23 cellular contexts compared by ENCODE assay signal in genomic region chr1:56125316-56125715, GRCh38.
A peak's percentile ranks its signal among the peaks of the same experiment; 100 is the strongest.
DNase-seq lines count a peak whose midpoint lies in the region; ATAC-seq and TF ChIP-seq lines count a peak whose summit lies in the region.
"Had no signal": no experiment of that assay in that cellular context is flagged by ENCODE, and none has a peak within 500 bp of the region (broad histone marks: within the 10 kb centered on the region; RNA-seq: fewer than 3 reads in every experiment).

No MANE protein-coding gene starts in this region.

- H2BK120ac ChIP-seq in IMR-90 (ENCODE audit: low read depth, low read length): no peak overlapping the region

- H2AK9ac ChIP-seq in IMR-90 (replicated peaks; ENCODE audit: low read depth, low read length, poor library complexity): peak overlapping the region; percentile 7

- no peak for TF ChIP-seq POLR2A in IMR-90 (IDR thresholded peaks at IDR 0.05; ENCODE audit: low read depth, low read length)
- no peak for TF ChIP-seq POLR2A in sigmoid colon (IDR thresholded peaks at IDR 0.05)

- H3K27me3 Mint-ChIP-seq in Calu3 (ENCODE audit: unreplicated experiment): no peaks in the 10 kb centered on the region
- no peaks in the 10 kb centered on the region for H3K27me3 Mint-ChIP-seq in activated T-helper 2 cell treated with anti-CD3 and anti-CD28 coated beads, Interferon-gamma antibody, Interleukin-2, Interleukin-4, amounts not matched to agents 10 μg/mL and 5 μg/mL and 100 μg/mL, durations not matched to agents 14 hours and 24 hours and 36 hours (ENCODE audit: low read depth)

- H3K27me3 ChIP-seq in IMR-90 (ENCODE audit: control insufficient read depth, insufficient read depth, low read length) (no peaks in the 10 kb centered on the region), WERI-Rb-1 (ENCODE audit: insufficient read depth, low read depth, severe bottlenecking) (no peaks in the 10 kb centered on the region), foreskin keratinocyte (peaks cover 3% of the 10 kb centered on the region), sigmoid colon (no peaks in the 10 kb centered on the region)

- no peak for TF ChIP-seq RAD21 in IMR-90 (IDR thresholded peaks at IDR 0.05; ENCODE audit: low read length)

- no peak overlapping the region for H2AK5ac ChIP-seq in IMR-90 (ENCODE audit: low read depth, low read length)

- intact Hi-C loops in Calu3 (cut with micrococcal nuclease; ENCODE audit: unreplicated experiment) (no loop called here), IMR-90 (cut with micrococcal nuclease) (no loop called here), sigmoid colon (cut with DNase I) (no loop called here)
- intact Hi-C loops in activated T-helper 2 cell treated with anti-CD3 and anti-CD28 coated beads, Interferon-gamma antibody, Interleukin-2, Interleukin-4, amounts not matched to agents 10 μg/mL and 5 μg/mL and 100 μg/mL, durations not matched to agents 14 hours and 24 hours and 36 hours (cut with micrococcal nuclease): no loop called here

- no peak overlapping the region for H3K23ac ChIP-seq in IMR-90 (ENCODE audit: low read depth, low read length)

- H3K79me1 ChIP-seq in IMR-90 (ENCODE audit: low read depth in 1 of 2, low read length in 2 of 2): no peaks in the 10 kb centered on the region

- 100% methylated on average over 3 of the region's 3 CpGs; no CpG with 5 or more reads in 1 of the 2 experiments for WGBS in IMR-90 (ENCODE audit: extremely low coverage in 2 of 2, insufficient read length in 1 of 2), 2 experiments
- whole genome bisulfite sequencing in sigmoid colon, 2 donors: 91 to 95% methylated on average over 3 of the region's 3 CpGs

- peaks cover 16% of the 10 kb centered on the region for H3K9me3 Mint-ChIP-seq in Calu3 (ENCODE audit: low read depth, unreplicated experiment)
- peaks cover 7% of the 10 kb centered on the region for H3K9me3 Mint-ChIP-seq in activated T-helper 2 cell treated with anti-CD3 and anti-CD28 coated beads, Interferon-gamma antibody, Interleukin-2, Interleukin-4, amounts not matched to agents 10 μg/mL and 5 μg/mL and 100 μg/mL, durations not matched to agents 14 hours and 24 hours and 36 hours

- ATAC-seq in IMR-90 (ENCODE audit: low read depth) (no peak), foreskin keratinocyte (peak; percentile 53)
- ATAC-seq: K562 had no signal

- dilution Hi-C loops in IMR-90 (cut with HindIII; ENCODE audit: low sequenced_read_pairs, unreplicated experiment): no loop called here

- in situ Hi-C loops in IMR-90 (cut with MboI; ENCODE audit: low sequenced_read_pairs): no loop called here
- in situ Hi-C loops in ACHN (cut with HindIII; ENCODE audit: low pct_ligation_motif_present, low pct_unique_long_range_greater_than_20kb, low sequenced_read_pairs): no loop called here

- H3K56ac ChIP-seq in IMR-90 (ENCODE audit: extremely low read depth, insufficient read depth, low read length): no peak overlapping the region

- H3K27ac ChIP-seq in IMR-90 (ENCODE audit: insufficient read depth, low read length) (no peak overlapping the region), WERI-Rb-1 (peak overlapping the region; percentile 51), foreskin keratinocyte (no peak overlapping the region), sigmoid colon (no peak overlapping the region)

- no peak overlapping the region for H3K4me3 ChIP-seq in IMR-90 (ENCODE audit: insufficient read depth, low read depth, low read length)
- H3K4me3 ChIP-seq in WERI-Rb-1 (ENCODE audit: low read depth, low read length): no peak overlapping the region
- no peak overlapping the region for H3K4me3 ChIP-seq in sigmoid colon
- H3K4me3 ChIP-seq: HAP-1, K562 had no signal

- no peaks in the 10 kb centered on the region for H3K4me1 ChIP-seq in IMR-90 (ENCODE audit: control insufficient read depth, insufficient read depth, low read length)
- no peaks in the 10 kb centered on the region for H3K4me1 ChIP-seq in foreskin keratinocyte
- no peaks in the 10 kb centered on the region for H3K4me1 ChIP-seq in sigmoid colon
- H3K4me1 ChIP-seq: HAP-1 had no signal

- CTCF ChIA-PET in Calu3 (lab: Charles Lee): no interaction called here
- CTCF ChIA-PET in IMR-90 (lab: Yijun Ruan, JAX): no interaction called here

- no peak for TF ChIP-seq EP300 in sigmoid colon (IDR thresholded peaks at IDR 0.05)

- H4K8ac ChIP-seq in IMR-90 (ENCODE audit: low read depth in 2 of 2, low read length in 2 of 2): no peak overlapping the region

- H2AFZ ChIP-seq in IMR-90 (replicated peaks; ENCODE audit: low read length, poor library complexity): no peak overlapping the region

- H3K36me3 ChIP-seq in IMR-90 (ENCODE audit: control insufficient read depth, insufficient read depth, low read length): no peaks in the 10 kb centered on the region
- no peaks in the 10 kb centered on the region for H3K36me3 ChIP-seq in WERI-Rb-1
- no peaks in the 10 kb centered on the region for H3K36me3 ChIP-seq in sigmoid colon
- H3K36me3 ChIP-seq: HAP-1 had no signal

- no peaks in the 10 kb centered on the region for H3K4me1 Mint-ChIP-seq in Calu3 (ENCODE audit: low read depth, unreplicated experiment)
- H3K4me1 Mint-ChIP-seq in activated T-helper 2 cell treated with anti-CD3 and anti-CD28 coated beads, Interferon-gamma antibody, Interleukin-2, Interleukin-4, amounts not matched to agents 10 μg/mL and 5 μg/mL and 100 μg/mL, durations not matched to agents 14 hours and 24 hours and 36 hours (ENCODE audit: low read depth): no peaks in the 10 kb centered on the region
- H3K4me1 Mint-ChIP-seq: B cell, CD14-positive monocyte had no signal

- H4K20me1 ChIP-seq in IMR-90 (ENCODE audit: insufficient read depth, low read length): no peaks in the 10 kb centered on the region

- TF ChIP-seq CTCF in Calu3 (IDR thresholded peaks at IDR 0.05; ENCODE audit: unreplicated experiment) (no peak), IMR-90 (conservative IDR thresholded peaks at IDR 0.05; ENCODE audit: low read depth, low read length) (no peak), WERI-Rb-1 (IDR thresholded peaks at IDR 0.05; ENCODE audit: low read depth, low read length) (no peak), foreskin keratinocyte (conservative IDR thresholded peaks at IDR 0.05) (no peak), sigmoid colon (IDR thresholded peaks at IDR 0.05) (no peak)

- no peak overlapping the region for H2BK5ac ChIP-seq in IMR-90 (ENCODE audit: low read depth, low read length, poor library complexity, severe bottlenecking)

- H3K4ac ChIP-seq in IMR-90 (ENCODE audit: low read depth, low read length): no peak overlapping the region

- H3K4me3 Mint-ChIP-seq in Calu3 (ENCODE audit: low read depth, unreplicated experiment): no peak overlapping the region
- no peak overlapping the region for H3K4me3 Mint-ChIP-seq in activated T-helper 2 cell treated with anti-CD3 and anti-CD28 coated beads, Interferon-gamma antibody, Interleukin-2, Interleukin-4, amounts not matched to agents 10 μg/mL and 5 μg/mL and 100 μg/mL, durations not matched to agents 14 hours and 24 hours and 36 hours (ENCODE audit: low read depth)
- H3K4me3 Mint-ChIP-seq: B cell, CD14-positive monocyte had no signal

- H4K5ac ChIP-seq in IMR-90 (ENCODE audit: low read depth, low read length): no peak overlapping the region

- no peaks in the 10 kb centered on the region for H3K9me1 ChIP-seq in IMR-90 (ENCODE audit: insufficient read depth, low read length)

- no peak overlapping the region for H3K4me2 ChIP-seq in IMR-90 (ENCODE audit: low read depth, low read length)

- H3K9me3 ChIP-seq in IMR-90 (ENCODE audit: control insufficient read depth, insufficient read depth, low read length): no peaks in the 10 kb centered on the region
- peaks cover 25% of the 10 kb centered on the region for H3K9me3 ChIP-seq in WERI-Rb-1 (ENCODE audit: severe bottlenecking)
- H3K9me3 ChIP-seq in sigmoid colon: no peaks in the 10 kb centered on the region
- H3K9me3 ChIP-seq: HAP-1 had no signal

- BruUV-seq in Calu3 (replicated peaks; lab: Mats Ljungman, UMichigan) (no TSS peak), IMR-90 (replicated peaks; lab: Mats Ljungman, UMichigan) (no TSS peak)

- no peak overlapping the region for H4K91ac ChIP-seq in IMR-90 (ENCODE audit: insufficient read depth, low read depth, low read length)

- no peaks in the 10 kb centered on the region for H3K36me3 Mint-ChIP-seq in Calu3 (ENCODE audit: insufficient read depth, unreplicated experiment)
- H3K36me3 Mint-ChIP-seq in activated T-helper 2 cell treated with anti-CD3 and anti-CD28 coated beads, Interferon-gamma antibody, Interleukin-2, Interleukin-4, amounts not matched to agents 10 μg/mL and 5 μg/mL and 100 μg/mL, durations not matched to agents 14 hours and 24 hours and 36 hours (ENCODE audit: low read depth): no peaks in the 10 kb centered on the region
- H3K36me3 Mint-ChIP-seq: CD14-positive monocyte had no signal

- POLR2A ChIA-PET in IMR-90 (lab: Charles Lee; ENCODE audit: unreplicated experiment): no interaction called here

- no peak overlapping the region for H3K18ac ChIP-seq in IMR-90 (ENCODE audit: low read depth, low read length)

- H2BK20ac ChIP-seq in IMR-90 (ENCODE audit: low read depth, low read length): no peak overlapping the region

- DNase-seq in Calu3 (peak; percentile 10), IMR-90 (no peak), WERI-Rb-1 (no peak), foreskin keratinocyte (peak in 1 of 2 donors; percentile 61), ACHN (no peak), sigmoid colon (no peak), NCI-H2196 (lab: John Stamatoyannopoulos, UW; ENCODE audit: unreplicated experiment) (no peak)
- DNase-seq in activated T-helper 2 cell treated with anti-CD3 and anti-CD28 coated beads, Interferon-gamma antibody, Interleukin-2, Interleukin-4, amounts not matched to agents 10 μg/mL and 5 μg/mL and 100 μg/mL, durations not matched to agents 14 hours and 24 hours and 36 hours (ENCODE audit: low spot score): no peak
- DNase-seq: DMS53, EL, GF-D8, MM.1S, NCI-H1048, NCI-H1417 treated with DMSO at 0.1 percent for 48 hours, NCI-H187, NCI-H345, NCI-H524, NCI-H774, SHP77 had no signal

- no peak overlapping the region for H3K14ac ChIP-seq in IMR-90 (replicated peaks; ENCODE audit: low read depth, low read length)

- H3K9ac ChIP-seq in IMR-90 (ENCODE audit: low read depth, low read length): no peak overlapping the region

- H3K27ac Mint-ChIP-seq in Calu3 (ENCODE audit: unreplicated experiment): no peak overlapping the region
- no peak overlapping the region for H3K27ac Mint-ChIP-seq in activated T-helper 2 cell treated with anti-CD3 and anti-CD28 coated beads, Interferon-gamma antibody, Interleukin-2, Interleukin-4, amounts not matched to agents 10 μg/mL and 5 μg/mL and 100 μg/mL, durations not matched to agents 14 hours and 24 hours and 36 hours
- H3K27ac Mint-ChIP-seq: B cell had no signal

- H2BK15ac ChIP-seq in IMR-90 (ENCODE audit: low read depth, low read length): no peak overlapping the region

TF ChIP-seq in IMR-90, 13 proteins besides CTCF, POLR2A, EP300 and RAD21 (continues in another document):
- no peak for TF ChIP-seq BHLHE40 (IDR thresholded peaks at IDR 0.05; ENCODE audit: low read depth, low read length)
- no peak for TF ChIP-seq CEBPB (IDR thresholded peaks at IDR 0.05; ENCODE audit: low read depth, low read length)
- no peak for TF ChIP-seq NFE2L2 (IDR thresholded peaks at IDR 0.05; ENCODE audit: low read depth, low read length)
- TF ChIP-seq MAZ (IDR thresholded peaks at IDR 0.05; ENCODE audit: borderline replicate concordance, low read depth, low read length): no peak
